8 cellular contexts compared by ENCODE assay signal in the genomic region with DNA sequence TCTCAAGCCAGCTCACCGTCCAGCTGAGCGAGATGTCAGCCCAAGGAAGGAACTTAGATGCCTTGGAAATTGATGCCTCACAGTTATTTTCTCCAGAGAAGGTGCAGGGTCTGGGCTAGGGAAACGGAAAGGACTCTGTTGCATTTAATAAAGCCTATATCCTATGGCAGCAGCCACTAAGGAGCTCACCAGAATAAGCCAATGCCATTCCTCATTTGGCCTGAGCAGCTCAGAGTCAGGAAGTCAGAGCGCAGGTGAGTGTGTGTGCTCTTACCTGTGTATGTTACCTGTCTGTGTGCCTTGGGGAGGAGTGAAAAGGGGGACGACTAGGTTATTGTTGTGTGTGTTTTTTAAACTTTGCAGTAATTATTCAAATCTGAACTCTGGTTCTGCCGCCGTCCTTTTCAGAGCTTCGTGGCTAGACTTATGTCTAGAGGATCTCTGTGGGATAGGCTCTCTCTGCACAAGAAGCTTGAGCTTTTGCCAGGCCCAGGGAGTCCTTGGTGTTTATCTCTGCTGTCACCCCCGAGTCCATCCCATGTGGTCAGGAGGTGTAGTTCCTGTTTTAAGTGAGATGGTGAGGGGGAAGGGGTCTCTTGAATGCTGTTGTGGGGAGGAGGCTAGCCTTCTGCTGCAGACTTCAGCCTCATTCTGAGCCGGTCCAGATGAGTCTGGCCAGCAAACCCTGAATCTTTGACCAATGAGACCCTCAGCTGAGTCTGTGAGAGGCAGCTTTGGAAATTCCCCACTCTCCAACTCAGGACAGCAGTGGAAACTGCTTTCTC. TPM values are rescaled to one million over a fixed set of nuclear protein-coding genes. Genes with fewer than 3 reads are reported as not detected.
A peak's percentile ranks its signal among the peaks of the same experiment; 100 is the strongest.
DNase-seq lines count a peak whose midpoint lies in the region; ATAC-seq and TF ChIP-seq lines count a peak whose summit lies in the region.

No MANE protein-coding gene starts in this region.

- POLR2A ChIA-PET in T-cell (lab: Charles Lee) = interaction anchor here in 1 of 2 donors (0.7 kb wide), 1 partner anchor 57 kb away, joined by 7 read pairs; no protein-coding TSS in a partner anchor

- DNase-seq in T-helper 2 cell treated with Interferon-gamma antibody and Interleukin-4, amounts not matched to agents 5 μg/mL and 100 μg/mL, for 36 hours (ENCODE audit: low spot score) = no peak
- DNase-seq in T-helper 2 cell (no peak), T-cell (no peak), glutamatergic neuron (no peak)

- H3K9ac ChIP-seq in subcutaneous abdominal adipose tissue (ENCODE audit: low read length in 5 of 5) = no peak overlapping the region

- H3K4me3 ChIP-seq in subcutaneous abdominal adipose tissue (ENCODE audit: low read depth in 1 of 5, low read length in 5 of 5) = peak overlapping the region in 3 of 5 donors; percentile 20 to 41 (median 36)

- H3K27me3 ChIP-seq in subcutaneous abdominal adipose tissue (ENCODE audit: control insufficient read depth in 5 of 5, insufficient read depth in 4 of 5, low read length in 5 of 5) = peaks cover 0 to 6% (median 4%) of the 10 kb centered on the region in 5 donors

- no peaks in the 10 kb centered on the region for H3K9me3 Mint-ChIP-seq in T-helper 2 cell treated with Interferon-gamma antibody and Interleukin-4, amounts not matched to agents 5 μg/mL and 100 μg/mL, for 36 hours
- no peaks in the 10 kb centered on the region for H3K9me3 Mint-ChIP-seq in T-cell
- no peaks in the 10 kb centered on the region for H3K9me3 Mint-ChIP-seq in glutamatergic neuron (ENCODE audit: unreplicated experiment)

- H3K27ac Mint-ChIP-seq in T-helper 2 cell treated with Interferon-gamma antibody and Interleukin-4, amounts not matched to agents 5 μg/mL and 100 μg/mL, for 36 hours = no peak overlapping the region
- H3K27ac Mint-ChIP-seq in T-cell (peak overlapping the region; percentile 39 to 58), glutamatergic neuron (ENCODE audit: unreplicated experiment) (peak overlapping the region; percentile 83)

- H3K9me3 ChIP-seq in subcutaneous abdominal adipose tissue (ENCODE audit: control insufficient read depth in 5 of 5, low read length in 5 of 5) = no peaks in the 10 kb centered on the region

- CTCF ChIA-PET in T-cell (lab: Charles Lee) = interaction anchor here (0.6 to 4.4 kb wide), 12 partner anchors 18 to 421 kb away, joined by 3 to 47 read pairs (median 4); a partner anchor contains a TSS

- H3K27me3 Mint-ChIP-seq in T-helper 2 cell treated with Interferon-gamma antibody and Interleukin-4, amounts not matched to agents 5 μg/mL and 100 μg/mL, for 36 hours (ENCODE audit: low read depth) = peaks cover 31% of the 10 kb centered on the region
- H3K27me3 Mint-ChIP-seq in T-cell (peaks cover 0 to 8% of the 10 kb centered on the region in 2 donors), glutamatergic neuron (ENCODE audit: unreplicated experiment) (peaks cover 3% of the 10 kb centered on the region)

- no peak for TF ChIP-seq CTCF in glutamatergic neuron (IDR thresholded peaks at IDR 0.05; ENCODE audit: partially characterized antibody, unreplicated experiment)

- H3K4me3 Mint-ChIP-seq in T-helper 2 cell treated with Interferon-gamma antibody and Interleukin-4, amounts not matched to agents 5 μg/mL and 100 μg/mL, for 36 hours = peak overlapping the region; percentile 89
- H3K4me3 Mint-ChIP-seq in T-cell (peak overlapping the region; percentile 85 to 91 (median 87)), glutamatergic neuron (ENCODE audit: unreplicated experiment) (peak overlapping the region; percentile 98)

- H3K36me3 ChIP-seq in subcutaneous abdominal adipose tissue (ENCODE audit: control insufficient read depth in 5 of 5, insufficient read depth in 5 of 5, low read length in 5 of 5) = no peaks in the 10 kb centered on the region

- no peak overlapping the region for H3K27ac ChIP-seq in subcutaneous abdominal adipose tissue (ENCODE audit: low read depth, low read length)

- peaks cover 32% of the 10 kb centered on the region for H3K4me1 Mint-ChIP-seq in T-helper 2 cell treated with Interferon-gamma antibody and Interleukin-4, amounts not matched to agents 5 μg/mL and 100 μg/mL, for 36 hours (ENCODE audit: low read depth)
- H3K4me1 Mint-ChIP-seq in T-cell (peaks cover 18 to 30% (median 25%) of the 10 kb centered on the region in 3 donors), glutamatergic neuron (ENCODE audit: low read depth, unreplicated experiment) (peaks cover 20% of the 10 kb centered on the region)

- H3K36me3 Mint-ChIP-seq in T-helper 2 cell treated with Interferon-gamma antibody and Interleukin-4, amounts not matched to agents 5 μg/mL and 100 μg/mL, for 36 hours (ENCODE audit: low read depth) = no peaks in the 10 kb centered on the region
- H3K36me3 Mint-ChIP-seq in T-cell = no peaks in the 10 kb centered on the region
- H3K36me3 Mint-ChIP-seq in glutamatergic neuron (ENCODE audit: unreplicated experiment) = no peaks in the 10 kb centered on the region

- ATAC-seq in T-cell (replicated peaks in 1 of 4) (no peak), GM19397 (IDR thresholded peaks at IDR 0.05; ENCODE audit: unreplicated experiment) (no peak), GM18907 (IDR thresholded peaks at IDR 0.05; ENCODE audit: unreplicated experiment) (no peak), GM18517 (IDR thresholded peaks at IDR 0.05; ENCODE audit: unreplicated experiment) (no peak)

- H3K4me1 ChIP-seq in subcutaneous abdominal adipose tissue (ENCODE audit: control insufficient read depth in 5 of 5, insufficient read depth in 5 of 5, low read length in 5 of 5) = peaks cover 2 to 37% (median 28%) of the 10 kb centered on the region in 5 donors

RNA-seq across cellular contexts. Expression of a gene that starts 2.4 kb away (rescaled TPM):
- 1 to 10 TPM; 1.0 to 3.3 (median 1.8) TPM for total RNA-seq in T-cell
- total RNA-seq in glutamatergic neuron (ENCODE audit: unreplicated experiment) = 80.1 TPM

RNA-seq across cellular contexts. Expression of a gene that starts 18.6 kb away (rescaled TPM):
- total RNA-seq in T-cell = 10 to 100 TPM; 13.8 to 15.7 (median 14.7) TPM
- total RNA-seq in glutamatergic neuron (ENCODE audit: unreplicated experiment) = 9.2 TPM

Comparison
In these comparisons a context has a peak if more than half of its experiments do, and no peak if none do; other contexts are left out.
1. RNA of a gene that starts 2.4 kb away (total RNA-seq): 80.1 TPM in glutamatergic neuron (single experiment); 1.0 to 3.3 TPM in T-cell; every median in the first group is over 10 times any median in the second.
2. Peak in every context shown above with its lines, with median percentiles within 50 percentile points of each other: H3K4me3 Mint-ChIP-seq.